1 cellular context compared by ENCODE assay signal in genomic region chr4:7381221-7381889, GRCh38.
TF ChIP-seq lines count a peak whose summit lies in the region.

No MANE protein-coding gene starts in this region.

TF ChIP-seq in K562, 482 proteins besides CTCF, POLR2A, EP300 and RAD21:
- no peak for TF ChIP-seq ZBTB40 (IDR thresholded peaks at IDR 0.05)
- no peak for TF ChIP-seq ZBTB40 (CRISPR knock-in tag; IDR thresholded peaks at IDR 0.05)
- no peak for TF ChIP-seq ZNF277 (CRISPR knock-in tag; IDR thresholded peaks at IDR 0.05; ENCODE audit: borderline replicate concordance)
- TF ChIP-seq ILK (tag; IDR thresholded peaks at IDR 0.05; ENCODE audit: borderline replicate concordance, low read depth) = no peak
- TF ChIP-seq BRD9 (IDR thresholded peaks at IDR 0.05; ENCODE audit: low read depth, partially characterized antibody) = no peak
- no peak for TF ChIP-seq ZNF124 (CRISPR knock-in tag; IDR thresholded peaks at IDR 0.05)
- no peak for TF ChIP-seq CHD2 (IDR thresholded peaks at IDR 0.05; ENCODE audit: low read depth, low read length)
- no peak for TF ChIP-seq CLOCK (CRISPR knock-in tag; IDR thresholded peaks at IDR 0.05; ENCODE audit: borderline replicate concordance)
- no peak for TF ChIP-seq SMARCE1 (IDR thresholded peaks at IDR 0.05)
- no peak for TF ChIP-seq MCM5 (IDR thresholded peaks at IDR 0.05; ENCODE audit: low read depth)
- no peak for TF ChIP-seq MNT (conservative IDR thresholded peaks at IDR 0.05)
- no peak for TF ChIP-seq SREBF1 (IDR thresholded peaks at IDR 0.05; ENCODE audit: borderline replicate concordance, low read depth, low read length)
- no peak for TF ChIP-seq FOSL1 (tag; conservative IDR thresholded peaks at IDR 0.05)
- no peak for TF ChIP-seq NFRKB (IDR thresholded peaks at IDR 0.05; ENCODE audit: low read depth)
- no peak for TF ChIP-seq SNAPC5 (CRISPR knock-in tag; IDR thresholded peaks at IDR 0.05)
- TF ChIP-seq PRMT5 (CRISPR knock-in tag; IDR thresholded peaks at IDR 0.05) = no peak
- TF ChIP-seq ZNF318 (IDR thresholded peaks at IDR 0.05; ENCODE audit: borderline replicate concordance in 1 of 2, low read depth in 1 of 2) = no peak
TF ChIP-seq in K562: peak in this region for 0.
